In genomic region chr6:117272886-117273285, GRCh38 we compare ENCODE assay signal across 18 cellular contexts. TPM values are rescaled to one million over a fixed set of nuclear protein-coding genes. Genes with fewer than 3 reads are reported as not detected.
DNase-seq lines count a peak whose midpoint lies in the region; ATAC-seq and TF ChIP-seq lines count a peak whose summit lies in the region.
"Had no signal": no experiment of that assay in that cellular context is flagged by ENCODE, and none has a peak within 500 bp of the region (broad histone marks: within the 10 kb centered on the region; RNA-seq: fewer than 3 reads in every experiment).

No MANE protein-coding gene starts in this region.

- TF ChIP-seq CTCF in psoas muscle (IDR thresholded peaks at IDR 0.05): no peak

- H3K36me3 ChIP-seq in SJCRH30: no peaks in the 10 kb centered on the region; the same call in 1 of the 2 replicates
- no peaks in the 10 kb centered on the region for H3K36me3 ChIP-seq in psoas muscle (ENCODE audit: insufficient read depth in 1 of 2, low read depth in 1 of 2)
- H3K36me3 ChIP-seq in skeletal muscle tissue (ENCODE audit: control insufficient read depth in 3 of 3, insufficient read depth in 3 of 3, low read length in 3 of 3): peaks cover 0 to 2% (median 0%) of the 10 kb centered on the region in 3 donors
- H3K36me3 ChIP-seq: HAP-1 had no signal

- H3K27ac ChIP-seq in SJCRH30 (peak overlapping the region; percentile 61), psoas muscle (peak overlapping the region; percentile 95), skeletal muscle tissue (ENCODE audit: low read depth, low read length) (peak overlapping the region; percentile 59)
- H3K27ac ChIP-seq: GM23248 had no signal

- no peak overlapping the region for H3K4me3 Mint-ChIP-seq in activated naive CD8-positive, alpha-beta T cell treated with anti-CD3 and anti-CD28 coated beads, Interleukin-2, amount 50 U/mL, for 24 hours
- H3K4me3 Mint-ChIP-seq: CD8-positive, alpha-beta T cell had no signal

- H3K4me3 ChIP-seq in SJCRH30 (no peak overlapping the region), psoas muscle (no peak overlapping the region), skeletal muscle tissue (ENCODE audit: low read length in 3 of 3) (peak overlapping the region in 1 of 3 donors; percentile 45)
- H3K4me3 ChIP-seq: GM23248, HAP-1, K562 had no signal

- H3K4me1 ChIP-seq in SJCRH30: peaks cover 15% of the 10 kb centered on the region
- peaks cover 49% of the 10 kb centered on the region for H3K4me1 ChIP-seq in psoas muscle
- H3K4me1 ChIP-seq in skeletal muscle tissue (ENCODE audit: control insufficient read depth in 3 of 3, insufficient read depth in 3 of 3, low read length in 3 of 3): peaks cover 31 to 48% (median 40%) of the 10 kb centered on the region in 3 donors
- H3K4me1 ChIP-seq: HAP-1 had no signal

- no peaks in the 10 kb centered on the region for H3K27me3 ChIP-seq in SJCRH30
- H3K27me3 ChIP-seq in psoas muscle (ENCODE audit: insufficient read depth in 3 of 3, low read length in 2 of 3): peaks cover 0 to 3% (median 0%) of the 10 kb centered on the region in 3 donors
- peaks cover 0 to 17% (median 0%) of the 10 kb centered on the region in 3 donors for H3K27me3 ChIP-seq in skeletal muscle tissue (ENCODE audit: control insufficient read depth in 3 of 3, insufficient read depth in 3 of 3, low read length in 3 of 3)

- H3K9me3 Mint-ChIP-seq in activated naive CD8-positive, alpha-beta T cell treated with anti-CD3 and anti-CD28 coated beads, Interleukin-2, amount 50 U/mL, for 24 hours: no peaks in the 10 kb centered on the region
- H3K9me3 Mint-ChIP-seq: CD8-positive, alpha-beta T cell had no signal

- H3K27ac Mint-ChIP-seq in activated naive CD8-positive, alpha-beta T cell treated with anti-CD3 and anti-CD28 coated beads, Interleukin-2, amount 50 U/mL, for 24 hours: no peak overlapping the region
- H3K27ac Mint-ChIP-seq: CD8-positive, alpha-beta T cell had no signal

- H3K9me3 ChIP-seq in SJCRH30 (replicated peaks) (no peaks in the 10 kb centered on the region), psoas muscle (no peaks in the 10 kb centered on the region), skeletal muscle tissue (ENCODE audit: control insufficient read depth in 3 of 3, low read length in 3 of 3) (no peaks in the 10 kb centered on the region)
- H3K9me3 ChIP-seq: HAP-1 had no signal

- peak; percentile 69 for DNase-seq in LHCN-M2 (ENCODE audit: low read depth)
- DNase-seq in SJCRH30: peak; percentile 60 to 84
- DNase-seq in psoas muscle: no peak
- DNase-seq in activated naive CD8-positive, alpha-beta T cell treated with anti-CD3 and anti-CD28 coated beads, Interleukin-2, amount 50 U/mL, for 24 hours: no peak
- no peak for DNase-seq in amygdala (lab: John Stamatoyannopoulos, UW)
- DNase-seq: ACHN, Calu3, DMS79 treated with DMSO at 0.1 percent for 48 hours, GF-D8, GM23248, IMR-90 had no signal

- no peaks in the 10 kb centered on the region for H3K36me3 Mint-ChIP-seq in activated naive CD8-positive, alpha-beta T cell treated with anti-CD3 and anti-CD28 coated beads, Interleukin-2, amount 50 U/mL, for 24 hours (ENCODE audit: low read depth)
- H3K36me3 Mint-ChIP-seq: CD8-positive, alpha-beta T cell had no signal

- intact Hi-C loops in psoas muscle (cut with DNase I): no loop called here

- H3K9ac ChIP-seq in skeletal muscle tissue (ENCODE audit: low read depth in 1 of 3, low read length in 3 of 3): peak overlapping the region in 1 of 3 donors; percentile 9
- H3K9ac ChIP-seq: GM23248 had no signal

- 14 to 33% (median 18%) methylated on average over 1 of the region's 1 CpG for WGBS in psoas muscle, 3 donors

- H3K4me1 Mint-ChIP-seq in activated naive CD8-positive, alpha-beta T cell treated with anti-CD3 and anti-CD28 coated beads, Interleukin-2, amount 50 U/mL, for 24 hours: peaks cover 3% of the 10 kb centered on the region

- H3K27me3 Mint-ChIP-seq in activated naive CD8-positive, alpha-beta T cell treated with anti-CD3 and anti-CD28 coated beads, Interleukin-2, amount 50 U/mL, for 24 hours: peaks cover 61% of the 10 kb centered on the region

- no peak for ATAC-seq in psoas muscle
- no peak for ATAC-seq in activated naive CD8-positive, alpha-beta T cell treated with anti-CD3 and anti-CD28 coated beads, Interleukin-2, amount 50 U/mL, for 24 hours
- no peak for ATAC-seq in HG03520 (IDR thresholded peaks at IDR 0.05; ENCODE audit: unreplicated experiment)
- ATAC-seq in GM21825 (IDR thresholded peaks at IDR 0.05; ENCODE audit: unreplicated experiment): no peak
- ATAC-seq: CD8-positive, alpha-beta T cell; K562 had no signal

RNA-seq across cellular contexts. Expression of gene VGLL2, which starts 7.5 kb away (rescaled TPM):
- 0.19 and 0.75 TPM in 2 replicates for total RNA-seq in LHCN-M2 (2014; rRNA removed)
- 4.2 TPM for polyA plus RNA-seq in LHCN-M2 (2012)
- total RNA-seq in SJCRH30 (2014; rRNA removed; shearing (Covaris generic)): 5.7 and 7.0 TPM in 2 replicates
- total RNA-seq in psoas muscle: 100 to 1,000 TPM in 1 of 4 donors, 10 to 100 TPM in 3; 60.2 to 108 (median 83.4) TPM
- polyA plus RNA-seq in psoas muscle: 10 to 100 TPM; 13.1 to 88.1 (median 27.4) TPM
- total RNA-seq in skeletal muscle tissue: 17.7 TPM
- total RNA-seq: Calu3; CD8-positive, alpha-beta T cell; GM23248; IMR-90; K562 had no signal
- polyA plus RNA-seq: BJ, GM23248, IMR-90, K562 had no signal

Comparison
In these comparisons a context has a peak if more than half of its experiments do, and no peak if none do; other contexts are left out.
1. DNase-seq: peak in LHCN-M2 (single experiment) and SJCRH30 (2 of 2); none in psoas muscle (0 of 2), activated naive CD8-positive, alpha-beta T cell treated with anti-CD3 and anti-CD28 coated beads, Interleukin-2, amount 50 U/mL, for 24 hours (single experiment) and amygdala (0 of 56).
2. Peak in every context shown above with its lines, with median percentiles within 50 percentile points of each other: H3K27ac ChIP-seq.